In genomic region chr3:31946484-31947081, GRCh38 we compare ENCODE assay signal across 11 cellular contexts. TPM values are rescaled to one million over a fixed set of nuclear protein-coding genes. Genes with fewer than 3 reads are reported as not detected.
DNase-seq lines count a peak whose midpoint lies in the region; ATAC-seq and TF ChIP-seq lines count a peak whose summit lies in the region.
"Had no signal": no experiment of that assay in that cellular context is flagged by ENCODE, and none has a peak within 500 bp of the region (broad histone marks: within the 10 kb centered on the region; RNA-seq: fewer than 3 reads in every experiment).

No MANE protein-coding gene starts in this region.

- no peak overlapping the region for H3K9ac ChIP-seq in mesendoderm (ENCODE audit: low read length)

- H4K8ac ChIP-seq in mesendoderm (ENCODE audit: low read depth, low read length) = no peak overlapping the region

- POLR2A ChIA-PET in RWPE1 (lab: Yijun Ruan, JAX; ENCODE audit: low non-redundant PET) = no interaction called here

- H3K27me3 ChIP-seq in mesendoderm (ENCODE audit: insufficient read depth, low read length, poor library complexity) = no peaks in the 10 kb centered on the region
- H3K27me3 ChIP-seq: pancreas had no signal

- no peak overlapping the region for H2BK15ac ChIP-seq in mesendoderm (replicated peaks; ENCODE audit: low read depth)

- no peak for DNase-seq in RWPE1 (ENCODE audit: low spot score)
- DNase-seq in mesendoderm = peak; percentile 41
- DNase-seq in NCI-H2196 (lab: John Stamatoyannopoulos, UW; ENCODE audit: unreplicated experiment) = no peak
- no peak for DNase-seq in activated CD8-positive, alpha-beta memory T cell treated with anti-CD3 and anti-CD28 coated beads for 24 hours
- no peak for DNase-seq in D341Med (ENCODE audit: low spot score)
- no peak for DNase-seq in NCI-H526 (lab: John Stamatoyannopoulos, UW)
- DNase-seq: endodermal cell, GF-D8, pancreas had no signal

- H3K27ac ChIP-seq in RWPE1 = peak overlapping the region; percentile 58
- H3K27ac ChIP-seq in mesendoderm (ENCODE audit: low read depth, low read length) = no peak overlapping the region
- H3K27ac ChIP-seq: pancreas had no signal

- no peak overlapping the region for H3K56ac ChIP-seq in mesendoderm (ENCODE audit: low read length)

- CTCF ChIA-PET in RWPE1 (lab: Yijun Ruan, JAX) = no interaction called here

- no peak overlapping the region for H2BK5ac ChIP-seq in mesendoderm (ENCODE audit: low read length)

- no peak for TF ChIP-seq CTCF in RWPE1 (conservative IDR thresholded peaks at IDR 0.05; ENCODE audit: low read depth)

- no CpG with 5 or more reads among the region's 10 CpGs for WGBS in mesendoderm (ENCODE audit: extremely low coverage, insufficient coverage, low lambda C conversion rate)

- no peak overlapping the region for H3K4ac ChIP-seq in mesendoderm (ENCODE audit: low read depth, low read length)

- no peak overlapping the region for H4K5ac ChIP-seq in mesendoderm (ENCODE audit: low read length)

- no peak overlapping the region for H3K4me2 ChIP-seq in mesendoderm (ENCODE audit: low read length)

- H2AK5ac ChIP-seq in mesendoderm (ENCODE audit: low read length) = no peak overlapping the region

- H3K4me3 ChIP-seq in mesendoderm (ENCODE audit: low read length) = no peak overlapping the region
- H3K4me3 ChIP-seq: pancreas had no signal

- H3K79me2 ChIP-seq in mesendoderm (ENCODE audit: control insufficient read depth, insufficient read depth, low read length) = peaks cover 9% of the 10 kb centered on the region

- no peak overlapping the region for H3K23ac ChIP-seq in mesendoderm (ENCODE audit: low read length)

- ATAC-seq in GM18502 (IDR thresholded peaks at IDR 0.05; ENCODE audit: poor library complexity, unreplicated experiment) (peak; percentile 40), HG02852 (IDR thresholded peaks at IDR 0.05; ENCODE audit: unreplicated experiment) (peak; percentile 40)

- H3K18ac ChIP-seq in mesendoderm (ENCODE audit: low read length) = no peak overlapping the region

- H2BK120ac ChIP-seq in mesendoderm (ENCODE audit: low read depth, low read length) = no peak overlapping the region

- peaks cover 13% of the 10 kb centered on the region for H3K4me1 ChIP-seq in mesendoderm (ENCODE audit: control insufficient read depth, low read depth, low read length)
- H3K4me1 ChIP-seq: pancreas had no signal

- H3K79me1 ChIP-seq in mesendoderm (ENCODE audit: low read length) = no peaks in the 10 kb centered on the region

- H3K36me3 ChIP-seq in mesendoderm (ENCODE audit: control insufficient read depth, insufficient read depth, low read length) = no peaks in the 10 kb centered on the region
- H3K36me3 ChIP-seq: pancreas had no signal

RNA-seq across cellular contexts. Expression of gene OSBPL10, which starts 34.5 kb away (rescaled TPM):
- polyA plus RNA-seq in mesendoderm (2013, experiment 1 of 2) = 13.0 TPM
- 13.2 TPM for polyA plus RNA-seq in mesendoderm (2013, experiment 2 of 2)

RNA-seq across cellular contexts. Expression of gene ZNF860, which starts 35.0 kb away (rescaled TPM):
- polyA plus RNA-seq in mesendoderm (2013, experiment 1 of 2) = 2.4 TPM
- 2.3 TPM for polyA plus RNA-seq in mesendoderm (2013, experiment 2 of 2)
